In the genomic region with DNA sequence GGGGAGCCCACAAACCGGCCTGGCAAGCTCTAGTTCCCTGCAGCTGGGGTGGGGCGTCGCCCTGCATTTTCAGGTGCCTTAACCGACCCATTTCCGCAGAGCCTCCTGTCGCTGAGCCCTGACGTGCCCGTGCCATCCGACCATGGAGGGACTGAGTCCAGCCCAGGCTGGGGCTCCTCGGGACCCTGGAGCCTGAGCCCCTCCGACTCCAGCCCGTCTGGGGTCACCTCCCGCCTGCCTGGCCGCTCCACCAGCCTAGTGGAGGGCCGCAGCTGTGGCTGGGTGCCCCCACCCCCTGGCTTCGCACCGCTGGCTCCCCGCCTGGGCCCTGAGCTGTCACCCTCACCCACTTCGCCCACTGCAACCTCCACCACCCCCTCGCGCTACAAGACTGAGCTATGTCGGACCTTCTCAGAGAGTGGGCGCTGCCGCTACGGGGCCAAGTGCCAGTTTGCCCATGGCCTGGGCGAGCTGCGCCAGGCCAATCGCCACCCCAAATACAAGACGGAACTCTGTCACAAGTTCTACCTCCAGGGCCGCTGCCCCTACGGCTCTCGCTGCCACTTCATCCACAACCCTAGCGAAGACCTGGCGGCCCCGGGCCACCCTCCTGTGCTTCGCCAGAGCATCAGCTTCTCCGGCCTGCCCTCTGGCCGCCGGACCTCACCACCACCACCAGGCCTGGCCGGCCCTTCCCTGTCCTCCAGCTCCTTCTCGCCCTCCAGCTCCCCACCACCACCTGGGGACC, we compare ENCODE assay signal across 1 cellular context.
TF ChIP-seq lines count a peak whose summit lies in the region.

No MANE protein-coding gene starts in this region.

TF ChIP-seq in K562, 482 proteins besides CTCF, POLR2A, EP300 and RAD21 (continued from another document):
- TF ChIP-seq, protein P1, sequence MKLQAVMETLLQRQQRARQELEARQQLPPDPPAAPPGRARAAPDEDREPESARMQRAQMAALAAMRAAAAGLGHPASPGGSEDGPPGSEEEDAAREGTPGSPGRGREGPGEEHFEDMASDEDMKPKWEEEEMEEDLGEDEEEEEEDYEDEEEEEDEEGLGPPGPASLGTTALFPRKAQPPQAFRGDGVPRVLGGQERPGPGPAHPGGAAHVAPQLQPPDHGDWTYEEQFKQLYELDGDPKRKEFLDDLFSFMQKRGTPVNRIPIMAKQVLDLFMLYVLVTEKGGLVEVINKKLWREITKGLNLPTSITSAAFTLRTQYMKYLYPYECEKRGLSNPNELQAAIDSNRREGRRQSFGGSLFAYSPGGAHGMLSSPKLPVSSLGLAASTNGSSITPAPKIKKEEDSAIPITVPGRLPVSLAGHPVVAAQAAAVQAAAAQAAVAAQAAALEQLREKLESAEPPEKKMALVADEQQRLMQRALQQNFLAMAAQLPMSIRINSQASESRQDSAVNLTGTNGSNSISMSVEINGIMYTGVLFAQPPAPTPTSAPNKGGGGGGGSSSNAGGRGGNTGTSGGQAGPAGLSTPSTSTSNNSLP (IDR thresholded peaks at IDR 0.05; ENCODE audit: borderline replicate concordance, low read depth, low read length), result no peak
- peak; percentile 16 for TF ChIP-seq CHD1 (IDR thresholded peaks at IDR 0.05; ENCODE audit: low read length)
- no peak for TF ChIP-seq FOXJ3 (CRISPR knock-in tag; IDR thresholded peaks at IDR 0.05)
- no peak for TF ChIP-seq PHTF2 (CRISPR knock-in tag; IDR thresholded peaks at IDR 0.05)
- no peak for TF ChIP-seq RBM25 (IDR thresholded peaks at IDR 0.05; ENCODE audit: low read depth, low read length, severe bottlenecking)
- no peak for TF ChIP-seq MTA1 (IDR thresholded peaks at IDR 0.05; ENCODE audit: borderline replicate concordance)
- TF ChIP-seq ZNF785 (CRISPR knock-in tag; IDR thresholded peaks at IDR 0.05), result no peak
